In the genomic region with DNA sequence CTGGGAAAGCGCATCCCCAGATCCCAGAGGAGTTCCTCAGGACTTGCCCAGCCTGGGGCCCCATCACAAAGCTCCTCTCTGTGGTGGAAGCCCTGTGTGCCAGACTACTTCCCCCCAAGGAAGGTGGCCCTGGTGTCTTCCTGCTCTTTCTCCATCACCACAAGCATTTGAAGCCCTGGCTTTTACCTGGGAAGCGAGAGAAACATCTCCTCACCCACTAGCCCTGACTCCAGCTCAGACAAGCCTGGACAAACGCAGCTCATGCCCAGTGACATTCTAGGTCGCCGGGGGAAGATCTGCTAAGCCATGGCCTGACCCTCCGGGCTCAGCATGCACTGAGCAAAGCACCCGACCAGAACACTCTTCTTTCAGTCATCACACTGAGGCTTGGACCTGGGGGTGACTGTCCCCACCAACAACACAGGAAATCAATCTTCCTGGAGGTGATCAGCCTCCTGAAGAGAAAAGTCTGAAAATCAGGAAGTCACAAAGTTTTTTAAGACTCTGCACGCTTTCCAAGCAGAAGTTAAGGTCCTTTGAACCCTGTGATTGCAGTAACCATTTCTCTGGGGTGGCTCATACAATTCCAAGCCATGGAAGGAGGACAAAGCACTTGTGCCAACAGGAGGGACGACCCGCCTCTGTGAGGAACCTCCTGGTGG, we compare ENCODE assay signal across 19 cellular contexts. TPM values are rescaled to one million over a fixed set of nuclear protein-coding genes. Genes with fewer than 3 reads are reported as not detected.
DNase-seq lines count a peak whose midpoint lies in the region; ATAC-seq and TF ChIP-seq lines count a peak whose summit lies in the region.
"Had no signal": no experiment of that assay in that cellular context is flagged by ENCODE, and none has a peak within 500 bp of the region (broad histone marks: within the 10 kb centered on the region; RNA-seq: fewer than 3 reads in every experiment).

No MANE protein-coding gene starts in this region.

- peaks cover 21% of the 10 kb centered on the region for H3K36me3 Mint-ChIP-seq in WTC11
- peaks cover 4% of the 10 kb centered on the region for H3K36me3 Mint-ChIP-seq in type B pancreatic cell
- H3K36me3 Mint-ChIP-seq: activated CD8-positive, alpha-beta memory T cell treated with anti-CD3 and anti-CD28 coated beads, Interleukin-2, amount 10 ng/mL, durations not matched to agents 7 days and 5 days had no signal

- ATAC-seq in Right ventricle myocardium superior (ENCODE audit: poor library complexity) (no peak), heart right ventricle (no peak), WTC11 (no peak), left lobe of liver (no peak), upper lobe of right lung (no peak), GM18858 (IDR thresholded peaks at IDR 0.05; ENCODE audit: unreplicated experiment) (no peak)
- ATAC-seq: activated CD8-positive, alpha-beta memory T cell treated with anti-CD3 and anti-CD28 coated beads, Interleukin-2, amount 10 ng/mL, durations not matched to agents 7 days and 5 days had no signal

- H3K4me3 ChIP-seq in heart right ventricle, result no peak overlapping the region
- no peak overlapping the region for H3K4me3 ChIP-seq in upper lobe of right lung
- H3K4me3 ChIP-seq: dorsolateral prefrontal cortex, vagina had no signal

- H3K36me3 ChIP-seq in heart right ventricle, result peaks cover 0 to 8% (median 0%) of the 10 kb centered on the region in 9 donors
- H3K36me3 ChIP-seq in upper lobe of right lung, result peaks cover 3% of the 10 kb centered on the region
- H3K36me3 ChIP-seq: vagina had no signal

- H3K4me1 ChIP-seq in heart right ventricle, result peaks cover 18 to 87% (median 53%) of the 10 kb centered on the region in 9 donors
- H3K4me1 ChIP-seq in upper lobe of right lung, result peaks cover 18% of the 10 kb centered on the region
- H3K4me1 ChIP-seq: Caco-2 had no signal

- H3K27ac ChIP-seq in heart right ventricle (no peak overlapping the region), upper lobe of right lung (no peak overlapping the region)
- H3K27ac ChIP-seq: dorsolateral prefrontal cortex, vagina had no signal

- POLR2A ChIA-PET in WTC11 (lab: Charles Lee), result no interaction called here

- TF ChIP-seq CTCF in heart right ventricle (IDR thresholded peaks at IDR 0.05), result no peak
- TF ChIP-seq CTCF in WTC11 (IDR thresholded peaks at IDR 0.05), result no peak
- no peak for TF ChIP-seq CTCF in upper lobe of right lung (IDR thresholded peaks at IDR 0.05)
- no peak for TF ChIP-seq CTCF in type B pancreatic cell (conservative IDR thresholded peaks at IDR 0.05)

- CTCF ChIA-PET in WTC11 (lab: Charles Lee), result no interaction called here

- H3K27ac Mint-ChIP-seq in WTC11, result peak overlapping the region; percentile 90
- no peak overlapping the region for H3K27ac Mint-ChIP-seq in type B pancreatic cell
- H3K27ac Mint-ChIP-seq: activated CD8-positive, alpha-beta memory T cell treated with anti-CD3 and anti-CD28 coated beads, Interleukin-2, amount 10 ng/mL, durations not matched to agents 7 days and 5 days; HFFc6 had no signal

- H3K4me3 Mint-ChIP-seq in WTC11 (no peak overlapping the region), type B pancreatic cell (no peak overlapping the region)
- H3K4me3 Mint-ChIP-seq: activated CD8-positive, alpha-beta memory T cell treated with anti-CD3 and anti-CD28 coated beads, Interleukin-2, amount 10 ng/mL, durations not matched to agents 7 days and 5 days; HFFc6 had no signal

- H3K4me1 Mint-ChIP-seq in WTC11 (peaks cover 57% of the 10 kb centered on the region), type B pancreatic cell (ENCODE audit: unreplicated experiment) (peaks cover 7% of the 10 kb centered on the region)

- no peaks in the 10 kb centered on the region for H3K9me3 ChIP-seq in heart right ventricle
- H3K9me3 ChIP-seq in upper lobe of right lung, result no peaks in the 10 kb centered on the region
- H3K9me3 ChIP-seq: Caco-2, vagina had no signal

- no peaks in the 10 kb centered on the region for H3K9me3 Mint-ChIP-seq in WTC11
- H3K9me3 Mint-ChIP-seq in type B pancreatic cell, result no peaks in the 10 kb centered on the region
- H3K9me3 Mint-ChIP-seq: HFFc6, nephron had no signal

- no peaks in the 10 kb centered on the region for H3K27me3 Mint-ChIP-seq in WTC11 (ENCODE audit: low read depth)
- H3K27me3 Mint-ChIP-seq in type B pancreatic cell, result no peaks in the 10 kb centered on the region
- H3K27me3 Mint-ChIP-seq: activated CD8-positive, alpha-beta memory T cell treated with anti-CD3 and anti-CD28 coated beads, Interleukin-2, amount 10 ng/mL, durations not matched to agents 7 days and 5 days had no signal

- intact Hi-C loops in Right ventricle myocardium superior (cut with DNase I), result no loop called here
- intact Hi-C loops in heart right ventricle (cut with DNase I), result loop anchor here in 3 of 10 donors (5.0 kb wide), 3 partner anchors 33 to 43 kb away; a partner anchor contains a TSS
- intact Hi-C loops in upper lobe of right lung (cut with DNase I), result no loop called here

- DNase-seq in Right ventricle myocardium superior (peak; percentile 16), heart right ventricle (no peak), WTC11 (ENCODE audit: low spot score) (no peak), left lobe of liver (ENCODE audit: low spot score) (peak; percentile 39), upper lobe of right lung (peak; percentile 58), type B pancreatic cell (ENCODE audit: extremely low spot score, unreplicated experiment) (no peak), COLO668 (lab: John Stamatoyannopoulos, UW; ENCODE audit: unreplicated experiment) (no peak)
- DNase-seq: activated CD8-positive, alpha-beta memory T cell treated with anti-CD3 and anti-CD28 coated beads, Interleukin-2, amount 10 ng/mL, durations not matched to agents 7 days and 5 days; activated naive CD4-positive, alpha-beta T cell treated with Interleukin-2 at 50 U/mL for 16 hours; HFFc6; mesendoderm; NCI-H1436 treated with DMSO at 0.1 percent for 48 hours; NCI-H345; T-helper 2 cell had no signal

- H3K27me3 ChIP-seq in heart right ventricle (no peaks in the 10 kb centered on the region), upper lobe of right lung (no peaks in the 10 kb centered on the region)
- H3K27me3 ChIP-seq: vagina had no signal

- WGBS in heart right ventricle, 2 donors, result 91 to 93% methylated on average over 10 of the region's 10 CpGs

TF ChIP-seq in WTC11, 78 proteins besides CTCF, POLR2A, EP300 and RAD21:
- TF ChIP-seq CBFB (CRISPR knock-in tag; IDR thresholded peaks at IDR 0.05; ENCODE audit: low read depth), result no peak
- no peak for TF ChIP-seq RELA (CRISPR knock-in tag; IDR thresholded peaks at IDR 0.05; ENCODE audit: borderline replicate concordance)
- no peak for TF ChIP-seq PRRX2 (CRISPR knock-in tag; IDR thresholded peaks at IDR 0.05)
- no peak for TF ChIP-seq NFE2L1 (CRISPR knock-in tag; IDR thresholded peaks at IDR 0.05)
- no peak for TF ChIP-seq TCF7 (CRISPR knock-in tag; IDR thresholded peaks at IDR 0.05; ENCODE audit: low read depth)
- TF ChIP-seq JAZF1 (CRISPR knock-in tag; IDR thresholded peaks at IDR 0.05), result no peak
- no peak for TF ChIP-seq NFATC4 (CRISPR knock-in tag; IDR thresholded peaks at IDR 0.05)
- no peak for TF ChIP-seq ETV6 (CRISPR knock-in tag; IDR thresholded peaks at IDR 0.05)
- TF ChIP-seq NR1H2 (CRISPR knock-in tag; IDR thresholded peaks at IDR 0.05), result no peak
- TF ChIP-seq, protein P1, sequence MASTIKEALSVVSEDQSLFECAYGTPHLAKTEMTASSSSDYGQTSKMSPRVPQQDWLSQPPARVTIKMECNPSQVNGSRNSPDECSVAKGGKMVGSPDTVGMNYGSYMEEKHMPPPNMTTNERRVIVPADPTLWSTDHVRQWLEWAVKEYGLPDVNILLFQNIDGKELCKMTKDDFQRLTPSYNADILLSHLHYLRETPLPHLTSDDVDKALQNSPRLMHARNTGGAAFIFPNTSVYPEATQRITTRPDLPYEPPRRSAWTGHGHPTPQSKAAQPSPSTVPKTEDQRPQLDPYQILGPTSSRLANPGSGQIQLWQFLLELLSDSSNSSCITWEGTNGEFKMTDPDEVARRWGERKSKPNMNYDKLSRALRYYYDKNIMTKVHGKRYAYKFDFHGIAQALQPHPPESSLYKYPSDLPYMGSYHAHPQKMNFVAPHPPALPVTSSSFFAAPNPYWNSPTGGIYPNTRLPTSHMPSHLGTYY (CRISPR knock-in tag; IDR thresholded peaks at IDR 0.05), result no peak
- TF ChIP-seq, protein P2, sequence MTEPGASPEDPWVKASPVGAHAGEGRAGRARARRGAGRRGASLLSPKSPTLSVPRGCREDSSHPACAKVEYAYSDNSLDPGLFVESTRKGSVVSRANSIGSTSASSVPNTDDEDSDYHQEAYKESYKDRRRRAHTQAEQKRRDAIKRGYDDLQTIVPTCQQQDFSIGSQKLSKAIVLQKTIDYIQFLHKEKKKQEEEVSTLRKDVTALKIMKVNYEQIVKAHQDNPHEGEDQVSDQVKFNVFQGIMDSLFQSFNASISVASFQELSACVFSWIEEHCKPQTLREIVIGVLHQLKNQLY (CRISPR knock-in tag; IDR thresholded peaks at IDR 0.05), result no peak
- TF ChIP-seq SOX15 (CRISPR knock-in tag; IDR thresholded peaks at IDR 0.05), result no peak
- TF ChIP-seq ZNF396 (CRISPR knock-in tag; IDR thresholded peaks at IDR 0.05; ENCODE audit: borderline replicate concordance), result no peak
- TF ChIP-seq FOXJ3 (CRISPR knock-in tag; IDR thresholded peaks at IDR 0.05; ENCODE audit: borderline replicate concordance), result no peak

RNA-seq across cellular contexts. Expression of a gene that starts 40.8 kb away (rescaled TPM):
- total RNA-seq in Right ventricle myocardium superior, result 4.1 TPM
- total RNA-seq in heart right ventricle, result 1 to 10 TPM; 1.9 to 4.6 (median 3.2) TPM
- polyA plus RNA-seq in heart right ventricle, result 1 to 10 TPM; 3.2 to 9.2 TPM
- 14.1 to 15.8 TPM (median 15.0 TPM) in 3 replicates for total RNA-seq in WTC11 (2021)
- total RNA-seq in left lobe of liver, result 6.7 TPM
- 4.7 TPM for total RNA-seq in upper lobe of right lung
- total RNA-seq in type B pancreatic cell (ENCODE audit: low replicate concordance), result 6.9 and 12.3 TPM in 2 replicates

Comparison
In these comparisons a context has a peak if more than half of its experiments do, and no peak if none do; other contexts are left out.
1. DNase-seq: peak in Right ventricle myocardium superior (single experiment), left lobe of liver (single experiment) and upper lobe of right lung (single experiment); none in heart right ventricle (0 of 2), WTC11 (single experiment), type B pancreatic cell (single experiment) and COLO668 (single experiment).